Comparison of ENCODE assay signal across 18 cellular contexts in the genomic region with DNA sequence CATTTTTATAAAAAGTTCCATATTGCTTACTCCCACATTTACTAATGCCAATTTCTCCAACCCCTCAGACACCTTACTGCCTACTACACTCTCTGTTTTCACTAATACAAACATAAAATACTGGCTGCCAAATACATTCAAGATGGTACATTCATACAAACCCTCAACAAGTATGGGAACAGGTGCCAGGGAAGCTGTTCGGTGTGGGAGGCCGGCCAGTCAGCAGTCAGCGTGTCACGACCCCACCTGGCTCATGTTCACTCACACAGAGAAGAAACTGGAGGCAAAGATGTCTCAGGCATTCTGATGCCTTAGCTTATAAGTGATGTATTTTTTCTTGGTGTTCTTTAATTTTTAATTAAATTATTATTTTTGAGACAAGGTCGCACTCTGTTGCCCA.
"Had no signal": no experiment of that assay in that cellular context is flagged by ENCODE, and none has a peak within 500 bp of the region (broad histone marks: within the 10 kb centered on the region; RNA-seq: fewer than 3 reads in every experiment).

No MANE protein-coding gene starts in this region.

- H3K4me1 Mint-ChIP-seq: activated CD4-positive, alpha-beta T cell treated with anti-CD3 and anti-CD28 coated beads, Interleukin-2, amount 10 ng/mL, durations not matched to agents 7 days and 5 days; activated naive CD4-positive, alpha-beta T cell treated with anti-CD3 and anti-CD28 coated beads, Interleukin-2, amount 10 ng/mL, durations not matched to agents 7 days and 5 days had no signal

- H3K27me3 Mint-ChIP-seq: activated CD4-positive, alpha-beta T cell treated with anti-CD3 and anti-CD28 coated beads, Interleukin-2, amount 10 ng/mL, durations not matched to agents 7 days and 5 days; activated naive CD4-positive, alpha-beta T cell treated with anti-CD3 and anti-CD28 coated beads, Interleukin-2, amount 10 ng/mL, durations not matched to agents 7 days and 5 days; brain; T-cell; type B pancreatic cell had no signal

- H3K27ac Mint-ChIP-seq: activated CD4-positive, alpha-beta T cell treated with anti-CD3 and anti-CD28 coated beads, Interleukin-2, amount 10 ng/mL, durations not matched to agents 7 days and 5 days; activated T-helper 2 cell treated with anti-CD3 and anti-CD28 coated beads, Interferon-gamma antibody, Interleukin-2, Interleukin-4, amounts not matched to agents 10 μg/mL and 5 μg/mL and 100 μg/mL, durations not matched to agents 14 hours and 24 hours and 36 hours; T-cell; T-helper 2 cell treated with Interferon-gamma antibody and Interleukin-4, amounts not matched to agents 5 μg/mL and 100 μg/mL, for 36 hours; type B pancreatic cell had no signal

- ATAC-seq: lower lobe of right lung, mucosa of descending colon, T-cell had no signal

- DNase-seq: activated CD4-positive, alpha-beta T cell treated with anti-CD3 and anti-CD28 coated beads, Interleukin-2, amount 10 ng/mL, durations not matched to agents 7 days and 5 days; activated CD4-positive, CD25-positive, alpha-beta regulatory T cell treated with anti-CD3 and anti-CD28 coated beads, Interleukin-2, amount 50 U/mL, for 72 hours; activated naive CD4-positive, alpha-beta T cell treated with anti-CD3 and anti-CD28 coated beads, Interleukin-2, amount 10 ng/mL, durations not matched to agents 7 days and 5 days; activated T-cell treated with anti-CD3 and anti-CD28 coated beads, Interleukin-2, amount 50 U/mL, for 1 hour; kidney; lower lobe of right lung; mesendoderm; mucosa of descending colon; nucleus accumbens; retina; stimulated activated CD4-positive, alpha-beta T cell treated with anti-CD3 and anti-CD28 coated beads, Interleukin-2, amount 100 ng/mL, for 48 hours; stimulated activated naive CD4-positive, alpha-beta T cell; T-cell; WERI-Rb-1 had no signal

- H3K9me3 Mint-ChIP-seq: activated CD4-positive, alpha-beta T cell treated with anti-CD3 and anti-CD28 coated beads, Interleukin-2, amount 10 ng/mL, durations not matched to agents 7 days and 5 days; activated naive CD4-positive, alpha-beta T cell treated with anti-CD3 and anti-CD28 coated beads, Interleukin-2, amount 10 ng/mL, durations not matched to agents 7 days and 5 days; activated T-helper 2 cell treated with anti-CD3 and anti-CD28 coated beads, Interferon-gamma antibody, Interleukin-2, Interleukin-4, amounts not matched to agents 10 μg/mL and 5 μg/mL and 100 μg/mL, durations not matched to agents 14 hours and 24 hours and 36 hours; brain; T-cell; T-helper 2 cell treated with Interferon-gamma antibody and Interleukin-4, amounts not matched to agents 5 μg/mL and 100 μg/mL, for 36 hours; type B pancreatic cell had no signal

- H3K4me3 Mint-ChIP-seq: activated CD4-positive, alpha-beta T cell treated with anti-CD3 and anti-CD28 coated beads, Interleukin-2, amount 10 ng/mL, durations not matched to agents 7 days and 5 days; activated naive CD4-positive, alpha-beta T cell treated with anti-CD3 and anti-CD28 coated beads, Interleukin-2, amount 10 ng/mL, durations not matched to agents 7 days and 5 days; brain; T-cell; T-helper 2 cell treated with Interferon-gamma antibody and Interleukin-4, amounts not matched to agents 5 μg/mL and 100 μg/mL, for 36 hours; type B pancreatic cell had no signal
